ENCODE assay signal across 8 cellular contexts in genomic region chr7:23107781-23108180, GRCh38. TPM values are rescaled to one million over a fixed set of nuclear protein-coding genes. Genes with fewer than 3 reads are reported as not detected.
DNase-seq lines count a peak whose midpoint lies in the region; ATAC-seq and TF ChIP-seq lines count a peak whose summit lies in the region.

No MANE protein-coding gene starts in this region.

- no peak overlapping the region for H3K27ac Mint-ChIP-seq in activated CD4-positive, alpha-beta memory T cell treated with anti-CD3 and anti-CD28 coated beads for 36 hours

- H3K4me1 Mint-ChIP-seq in activated CD4-positive, alpha-beta memory T cell treated with anti-CD3 and anti-CD28 coated beads for 36 hours (ENCODE audit: low read depth), result peaks cover 46% of the 10 kb centered on the region

- H3K36me3 Mint-ChIP-seq in activated CD4-positive, alpha-beta memory T cell treated with anti-CD3 and anti-CD28 coated beads for 36 hours, result no peaks in the 10 kb centered on the region

- H3K27me3 Mint-ChIP-seq in activated CD4-positive, alpha-beta memory T cell treated with anti-CD3 and anti-CD28 coated beads for 36 hours, result no peaks in the 10 kb centered on the region

- no peaks in the 10 kb centered on the region for H3K9me3 Mint-ChIP-seq in activated CD4-positive, alpha-beta memory T cell treated with anti-CD3 and anti-CD28 coated beads for 36 hours

- no peak overlapping the region for H3K4me3 Mint-ChIP-seq in activated CD4-positive, alpha-beta memory T cell treated with anti-CD3 and anti-CD28 coated beads for 36 hours

- peak overlapping the region; percentile 87 for H3K4me3 ChIP-seq in AG10803 (ENCODE audit: low read length)
- H3K4me3 ChIP-seq in MG63, result peak overlapping the region; percentile 83

- H3K9me3 ChIP-seq in MG63, result peaks cover 3% of the 10 kb centered on the region

- no peak for TF ChIP-seq CTCF in AG10803 (conservative IDR thresholded peaks at IDR 0.05; ENCODE audit: low read length)

- H3K27me3 ChIP-seq in MG63, result no peaks in the 10 kb centered on the region

- DNase-seq in AG10803 (ENCODE audit: low read depth) (no peak), MG63 (no peak), dermis blood vessel endothelial cell (peak; percentile 27), lung microvascular endothelial cell (ENCODE audit: low read depth in 2 of 2) (peak; percentile 16 to 30), kidney glomerular epithelial cell (lab: John Stamatoyannopoulos, UW) (no peak)
- no peak for DNase-seq in activated CD4-positive, alpha-beta memory T cell treated with anti-CD3 and anti-CD28 coated beads for 36 hours

- ATAC-seq in GM21367 (IDR thresholded peaks at IDR 0.05; ENCODE audit: unreplicated experiment) (no peak), HG02870 (IDR thresholded peaks at IDR 0.05; ENCODE audit: unreplicated experiment) (no peak)

- CTCF ChIA-PET in activated CD4-positive, alpha-beta memory T cell treated with anti-CD3 and anti-CD28 coated beads for 36 hours (lab: Charles Lee), result interaction anchor here (2.5 kb wide), 1 partner anchor 53 kb away, joined by 9 read pairs; no protein-coding TSS in a partner anchor

- intact Hi-C loops in activated CD4-positive, alpha-beta memory T cell treated with anti-CD3 and anti-CD28 coated beads for 36 hours (cut with micrococcal nuclease), result loop anchor here (2.0 to 5.0 kb wide), 5 partner anchors 93 to 490 kb away; partner anchors contain the start of genes CCDC126, HYCC1, TOMM7 and TRA2A

- POLR2A ChIA-PET in activated CD4-positive, alpha-beta memory T cell treated with anti-CD3 and anti-CD28 coated beads for 36 hours (lab: Charles Lee), result interaction anchor here (1.0 kb wide), 1 partner anchor 75 kb away, joined by 3 read pairs; no protein-coding TSS in a partner anchor

- peaks cover 4% of the 10 kb centered on the region; the same call in 1 of the 2 replicates for H3K36me3 ChIP-seq in MG63

RNA-seq across cellular contexts. Expression of gene KLHL7, which starts 2.2 kb away (rescaled TPM):
- total RNA-seq in MG63 (2014; rRNA removed; shearing (Covaris generic); ENCODE audit: low replicate concordance), result 16.2 and 19.7 TPM in 2 replicates
- 24.5 and 33.5 TPM in 2 replicates for total RNA-seq in dermis blood vessel endothelial cell
- total RNA-seq in lung microvascular endothelial cell, result 13.3 and 17.4 TPM in 2 replicates
- total RNA-seq in activated CD4-positive, alpha-beta memory T cell treated with anti-CD3 and anti-CD28 coated beads for 36 hours, result 10 to 100 TPM; 24.3 to 24.8 TPM

Comparison
In these comparisons a context has a peak if more than half of its experiments do, and no peak if none do; other contexts are left out.
1. DNase-seq: peak in dermis blood vessel endothelial cell (single experiment) and lung microvascular endothelial cell (2 of 2); none in AG10803 (single experiment), MG63 (single experiment), activated CD4-positive, alpha-beta memory T cell treated with anti-CD3 and anti-CD28 coated beads for 36 hours (single experiment) and kidney glomerular epithelial cell (single experiment).